Comparison of ENCODE assay signal across 8 cellular contexts in the genomic region with DNA sequence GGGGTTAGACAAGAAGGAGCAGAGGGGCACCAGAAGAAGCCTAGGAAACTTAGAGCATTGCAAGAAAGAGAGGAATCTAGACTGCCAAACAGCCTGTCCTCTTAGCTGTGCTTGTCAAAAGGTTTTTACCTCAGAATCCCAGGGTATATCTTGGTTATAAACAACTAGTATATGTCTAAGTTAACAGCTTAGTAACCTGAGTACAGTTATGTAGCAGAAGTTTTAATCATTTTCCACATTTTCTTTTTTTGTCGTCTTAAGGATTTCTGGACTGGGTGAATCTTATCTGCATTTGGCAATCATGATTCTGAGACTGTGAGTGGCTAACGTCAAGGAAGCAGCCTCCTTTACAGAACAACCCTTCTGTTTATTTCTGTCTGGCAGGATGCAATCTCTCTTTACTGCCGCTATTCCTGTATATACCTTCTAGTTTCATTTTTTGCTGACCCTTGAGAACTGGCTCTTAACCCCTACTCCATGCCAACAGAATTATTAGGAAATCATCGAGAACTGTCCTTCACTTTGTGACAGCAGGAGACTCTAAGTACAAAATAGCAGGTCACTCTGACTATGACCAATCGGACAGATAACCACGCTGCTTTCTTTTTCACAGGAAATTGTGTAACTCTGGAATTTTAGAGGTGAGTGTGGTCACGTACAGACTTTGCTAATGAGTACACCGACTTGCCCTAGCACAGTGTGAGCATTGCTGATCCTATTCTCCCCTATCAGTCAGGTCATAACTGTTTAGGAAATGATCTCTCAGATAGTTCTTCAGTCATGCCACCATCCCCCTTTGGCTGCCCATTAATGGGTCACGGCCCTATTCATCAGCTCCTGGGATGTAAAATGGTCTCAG. TPM values are rescaled to one million over a fixed set of nuclear protein-coding genes. Genes with fewer than 3 reads are reported as not detected.
A peak's percentile ranks its signal among the peaks of the same experiment; 100 is the strongest.
DNase-seq lines count a peak whose midpoint lies in the region; ATAC-seq, FAIRE-seq and TF ChIP-seq lines count a peak whose summit lies in the region.

No MANE protein-coding gene starts in this region.

- H3F3A ChIP-seq in SK-N-SH (replicated peaks; ENCODE audit: insufficient read depth) = no peaks in the 10 kb centered on the region

- peak overlapping the region; percentile 18; the same call in 1 of the 2 replicates for H3K9ac ChIP-seq in SK-N-SH

- no peak for TF ChIP-seq EP300 in SK-N-SH (IDR thresholded peaks at IDR 0.05; ENCODE audit: borderline replicate concordance in 1 of 2, low read depth in 1 of 2, low read length in 1 of 2)

- peak overlapping the region; percentile 93 for H2AFZ ChIP-seq in SK-N-SH (ENCODE audit: low read depth)

- 4% methylated on average over 9 of the region's 9 CpGs for WGBS in SK-N-SH (ENCODE audit: low lambda C conversion rate)

- no peaks in the 10 kb centered on the region for H3K9me2 ChIP-seq in SK-N-SH

- TF ChIP-seq RAD21 in SK-N-SH (IDR thresholded peaks at IDR 0.05; ENCODE audit: low read length) = no peak

- H3K79me2 ChIP-seq in SK-N-SH (ENCODE audit: insufficient read depth) = no peaks in the 10 kb centered on the region

- H3K27ac ChIP-seq in SK-N-SH (ENCODE audit: low read depth in 2 of 2, low read length in 1 of 2) (peak overlapping the region; percentile 47 to 65), coronary artery (peak overlapping the region; percentile 59 to 62)

- H4K20me1 ChIP-seq in SK-N-SH (ENCODE audit: insufficient read depth) = no peaks in the 10 kb centered on the region

- no peak for TF ChIP-seq CTCF in BJ (IDR thresholded peaks at IDR 0.05; ENCODE audit: insufficient read depth, low read depth, low read length)
- TF ChIP-seq CTCF in SK-N-SH (IDR thresholded peaks at IDR 0.05) = no peak
- no peak for TF ChIP-seq CTCF in coronary artery (IDR thresholded peaks at IDR 0.05)

- POLR2A ChIA-PET in BJ (lab: Charles Lee) (interaction anchor here (0.5 kb wide), 1 partner anchor 13 kb away, joined by 5 read pairs; no protein-coding TSS in a partner anchor), SK-N-SH (lab: Yijun Ruan, JAX) (no interaction called here)

- H3K36me3 ChIP-seq in BJ (ENCODE audit: control insufficient read depth, insufficient read depth, low read length) = no peaks in the 10 kb centered on the region
- H3K36me3 ChIP-seq in SK-N-SH (replicated peaks in 1 of 2; ENCODE audit: control insufficient read depth in 1 of 2, insufficient read depth in 2 of 2, low read length in 1 of 2) = no peaks in the 10 kb centered on the region

- ATAC-seq in GM19025 (IDR thresholded peaks at IDR 0.05; ENCODE audit: low read depth, unreplicated experiment) (peak; percentile 96), HG03159 (IDR thresholded peaks at IDR 0.05; ENCODE audit: unreplicated experiment) (peak; percentile 93)

- H3K4me2 ChIP-seq in SK-N-SH = peak overlapping the region; percentile 74

- DNase-seq in BJ (ENCODE audit: low read depth) = peak; percentile 39
- DNase-seq in SK-N-SH = peak; percentile 16
- DNase-seq in coronary artery (ENCODE audit: low spot score) = no peak
- peak; percentile 34 for DNase-seq in urothelium cell line (ENCODE audit: low spot score)
- no peak for DNase-seq in ecto neural progenitor cell (ENCODE audit: low spot score)

- FAIRE-seq in urothelium cell line (lab: Jason Lieb, UNC) = no peak

- CTCF ChIA-PET in BJ (lab: Yijun Ruan, JAX) = interaction anchor here (0.9 to 1.6 kb wide), 2 partner anchors 9 to 40 kb away, joined by 3 to 6 read pairs; no protein-coding TSS in a partner anchor
- CTCF ChIA-PET in SK-N-SH (lab: Yijun Ruan, JAX) = no interaction called here

- H3K27me3 ChIP-seq in BJ (ENCODE audit: control insufficient read depth, insufficient read depth, low read length) (no peaks in the 10 kb centered on the region), SK-N-SH (ENCODE audit: insufficient read depth) (no peaks in the 10 kb centered on the region), mononuclear cell (ENCODE audit: insufficient read depth, low read length) (no peaks in the 10 kb centered on the region)

- peak overlapping the region; percentile 21 for H3K4me3 ChIP-seq in BJ (ENCODE audit: low read depth, low read length)
- H3K4me3 ChIP-seq in SK-N-SH (ENCODE audit: low read depth in 2 of 2, low read length in 1 of 2) = peak overlapping the region; percentile 41 to 52
- peak overlapping the region; percentile 56 for H3K4me3 ChIP-seq in coronary artery
- H3K4me3 ChIP-seq in mononuclear cell (ENCODE audit: low read length) = peak overlapping the region; percentile 17

- H3K4me1 ChIP-seq in SK-N-SH (ENCODE audit: control insufficient read depth in 1 of 2, insufficient read depth in 2 of 2, low read depth in 1 of 2, low read length in 1 of 2) (peaks cover 0 to 11% of the 10 kb centered on the region in 2 experiments; a peak in 2 of 4 replicates), mononuclear cell (ENCODE audit: insufficient read depth, low read length) (peaks cover 17% of the 10 kb centered on the region)

- H3K9me3 ChIP-seq in SK-N-SH (peaks cover 3% of the 10 kb centered on the region; the same call in 1 of the 2 replicates), mononuclear cell (ENCODE audit: low read depth, low read length) (no peaks in the 10 kb centered on the region)

TF ChIP-seq in SK-N-SH, 30 proteins besides CTCF, POLR2A, EP300 and RAD21:
- TF ChIP-seq, protein P1, sequence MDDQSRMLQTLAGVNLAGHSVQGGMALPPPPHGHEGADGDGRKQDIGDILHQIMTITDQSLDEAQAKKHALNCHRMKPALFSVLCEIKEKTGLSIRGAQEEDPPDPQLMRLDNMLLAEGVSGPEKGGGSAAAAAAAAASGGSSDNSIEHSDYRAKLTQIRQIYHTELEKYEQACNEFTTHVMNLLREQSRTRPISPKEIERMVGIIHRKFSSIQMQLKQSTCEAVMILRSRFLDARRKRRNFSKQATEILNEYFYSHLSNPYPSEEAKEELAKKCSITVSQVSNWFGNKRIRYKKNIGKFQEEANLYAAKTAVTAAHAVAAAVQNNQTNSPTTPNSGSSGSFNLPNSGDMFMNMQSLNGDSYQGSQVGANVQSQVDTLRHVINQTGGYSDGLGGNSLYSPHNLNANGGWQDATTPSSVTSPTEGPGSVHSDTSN (IDR thresholded peaks at IDR 0.05) = no peak
- 0 out of 2 replicates have a peak, but pooled peaks have one; percentile 20 for TF ChIP-seq TCF12 (IDR thresholded peaks at IDR 0.05)

RNA-seq across cellular contexts. Expression of a gene that starts 3.3 kb away (rescaled TPM):
- polyA plus RNA-seq in BJ (2011; rRNA removed) = 0.07 TPM in 1 of 2 replicates, not detected in the other
- not detected in 2 replicates for polyA minus RNA-seq in BJ (2011; rRNA and poly(A)+ RNA removed)
- polyA plus RNA-seq in SK-N-SH (2012; rRNA removed) = not detected in 2 replicates
- 0.03 and 0.12 TPM in 2 replicates for polyA plus RNA-seq in SK-N-SH (2012; cell fraction: cytosol; rRNA removed)
- polyA plus RNA-seq in SK-N-SH (2012; cell fraction: nucleus; rRNA removed) = 0.02 TPM in 1 of 2 replicates, not detected in the other
- 0.21 TPM for total RNA-seq in mononuclear cell

Comparison
In these comparisons a context has a peak if more than half of its experiments do, and no peak if none do; other contexts are left out.
1. DNase-seq: peak in BJ (single experiment), SK-N-SH (single experiment) and urothelium cell line (single experiment); none in coronary artery (single experiment) and ecto neural progenitor cell (single experiment).
2. Peak in every context shown above with its lines, with median percentiles within 50 percentile points of each other: H3K4me3 ChIP-seq.